10 cellular contexts compared by ENCODE assay signal in the genomic region with DNA sequence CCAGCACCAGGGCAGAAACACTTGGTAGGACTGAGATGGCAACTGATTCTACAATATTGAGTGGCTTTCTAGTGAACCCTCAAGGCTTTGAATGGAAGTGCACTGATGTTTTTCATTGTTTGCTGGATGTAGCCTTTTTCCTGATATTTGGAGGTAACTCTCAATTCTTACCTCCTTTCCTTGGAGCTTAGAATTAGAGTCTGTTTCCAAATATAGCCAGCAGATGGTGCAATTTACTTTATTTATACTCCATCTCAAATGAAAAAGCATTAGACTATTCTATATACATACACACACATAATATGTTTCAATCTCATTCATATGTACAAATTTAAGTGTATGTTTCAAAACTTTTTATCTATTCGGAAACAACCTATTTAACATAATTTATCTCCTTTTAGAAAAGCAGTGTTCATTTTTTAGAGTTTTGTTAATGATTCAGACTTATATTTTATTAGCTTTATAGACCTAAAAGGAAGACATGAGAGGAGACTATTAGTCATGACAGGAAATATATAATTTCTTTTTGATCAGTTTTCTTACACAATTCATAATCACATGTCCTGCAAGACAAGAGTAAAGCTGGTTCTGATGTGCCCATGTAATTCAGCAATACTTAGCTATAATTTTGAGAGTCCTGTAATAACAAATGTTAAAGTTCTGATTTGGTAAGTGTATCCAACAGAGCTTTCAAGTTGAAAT.
DNase-seq lines count a peak whose midpoint lies in the region.
"Had no signal": no experiment of that assay in that cellular context is flagged by ENCODE, and none has a peak within 500 bp of the region (broad histone marks: within the 10 kb centered on the region; RNA-seq: fewer than 3 reads in every experiment).

No MANE protein-coding gene starts in this region.

- intact Hi-C loops in activated T-helper 2 cell treated with anti-CD3 and anti-CD28 coated beads, Interferon-gamma antibody, Interleukin-2, Interleukin-4, amounts not matched to agents 10 μg/mL and 5 μg/mL and 100 μg/mL, durations not matched to agents 14 hours and 24 hours and 36 hours (cut with micrococcal nuclease), result no loop called here

- H3K36me3 Mint-ChIP-seq in activated T-helper 2 cell treated with anti-CD3 and anti-CD28 coated beads, Interferon-gamma antibody, Interleukin-2, Interleukin-4, amounts not matched to agents 10 μg/mL and 5 μg/mL and 100 μg/mL, durations not matched to agents 14 hours and 24 hours and 36 hours (ENCODE audit: low read depth), result no peaks in the 10 kb centered on the region
- no peaks in the 10 kb centered on the region for H3K36me3 Mint-ChIP-seq in activated CD4-positive, alpha-beta T cell treated with anti-CD3 and anti-CD28 coated beads, Interleukin-2, amount 10 ng/mL, durations not matched to agents 7 days and 5 days (ENCODE audit: low read depth)
- H3K36me3 Mint-ChIP-seq: naive B cell had no signal

- no peaks in the 10 kb centered on the region for H3K9me3 Mint-ChIP-seq in activated T-helper 2 cell treated with anti-CD3 and anti-CD28 coated beads, Interferon-gamma antibody, Interleukin-2, Interleukin-4, amounts not matched to agents 10 μg/mL and 5 μg/mL and 100 μg/mL, durations not matched to agents 14 hours and 24 hours and 36 hours
- H3K9me3 Mint-ChIP-seq in activated CD4-positive, alpha-beta T cell treated with anti-CD3 and anti-CD28 coated beads, Interleukin-2, amount 10 ng/mL, durations not matched to agents 7 days and 5 days, result no peaks in the 10 kb centered on the region
- H3K9me3 Mint-ChIP-seq: naive B cell had no signal

- no peak overlapping the region for H2BK120ac ChIP-seq in mesenchymal stem cell (ENCODE audit: low read depth, low read length)

- no peak overlapping the region for H3K18ac ChIP-seq in mesenchymal stem cell (ENCODE audit: low read depth in 1 of 2, low read length in 2 of 2)

- H3K4me3 ChIP-seq in H7 (ENCODE audit: insufficient read depth, low read depth, low read length) (no peak overlapping the region), mesenchymal stem cell (ENCODE audit: insufficient read depth in 1 of 2, low read depth in 1 of 2, low read length in 2 of 2) (no peak overlapping the region)
- H3K4me3 ChIP-seq: SJCRH30 had no signal

- no peak overlapping the region for H3K23ac ChIP-seq in mesenchymal stem cell (ENCODE audit: low read length in 2 of 2)

- no peak overlapping the region for H3K14ac ChIP-seq in mesenchymal stem cell (ENCODE audit: low read length in 2 of 2)

- H2BK5ac ChIP-seq in mesenchymal stem cell (ENCODE audit: low read depth, low read length, poor library complexity, severe bottlenecking), result no peak overlapping the region

- H3K9me3 ChIP-seq in mesenchymal stem cell (ENCODE audit: control insufficient read depth, low read length), result no peaks in the 10 kb centered on the region
- H3K9me3 ChIP-seq: SJCRH30 had no signal

- H3K4me1 ChIP-seq in mesenchymal stem cell (ENCODE audit: control insufficient read depth, insufficient read depth, low read depth, low read length), result no peaks in the 10 kb centered on the region

- POLR2A ChIA-PET in activated CD4-positive, alpha-beta T cell treated with anti-CD3 and anti-CD28 coated beads, Interleukin-2, amount 10 ng/mL, durations not matched to agents 7 days and 5 days (lab: Charles Lee), result no interaction called here

- peak; percentile 67 for DNase-seq in ELR (ENCODE audit: low read depth)
- peak; percentile 19 for DNase-seq in H7
- peak; percentile 33 for DNase-seq in NCI-H2196 treated with DMSO at 0.1 percent for 48 hours (lab: John Stamatoyannopoulos, UW; ENCODE audit: unreplicated experiment)
- DNase-seq in cerebellar cortex (ENCODE audit: low spot score), result peak; percentile 68
- DNase-seq in mesenchymal stem cell, result peak; percentile 44
- DNase-seq in activated T-helper 2 cell treated with anti-CD3 and anti-CD28 coated beads, Interferon-gamma antibody, Interleukin-2, Interleukin-4, amounts not matched to agents 10 μg/mL and 5 μg/mL and 100 μg/mL, durations not matched to agents 14 hours and 24 hours and 36 hours (ENCODE audit: low spot score), result no peak
- no peak for DNase-seq in HPDE6-E6E7 (ENCODE audit: extremely low spot score)
- no peak for DNase-seq in activated CD4-positive, alpha-beta T cell treated with anti-CD3 and anti-CD28 coated beads, Interleukin-2, amount 10 ng/mL, durations not matched to agents 7 days and 5 days
- DNase-seq: naive B cell had no signal

- peaks cover 3% of the 10 kb centered on the region for H3K27me3 Mint-ChIP-seq in activated T-helper 2 cell treated with anti-CD3 and anti-CD28 coated beads, Interferon-gamma antibody, Interleukin-2, Interleukin-4, amounts not matched to agents 10 μg/mL and 5 μg/mL and 100 μg/mL, durations not matched to agents 14 hours and 24 hours and 36 hours (ENCODE audit: low read depth)
- H3K27me3 Mint-ChIP-seq in activated CD4-positive, alpha-beta T cell treated with anti-CD3 and anti-CD28 coated beads, Interleukin-2, amount 10 ng/mL, durations not matched to agents 7 days and 5 days, result no peaks in the 10 kb centered on the region
- H3K27me3 Mint-ChIP-seq: naive B cell had no signal

- H3K4me1 Mint-ChIP-seq in activated T-helper 2 cell treated with anti-CD3 and anti-CD28 coated beads, Interferon-gamma antibody, Interleukin-2, Interleukin-4, amounts not matched to agents 10 μg/mL and 5 μg/mL and 100 μg/mL, durations not matched to agents 14 hours and 24 hours and 36 hours (ENCODE audit: low read depth), result no peaks in the 10 kb centered on the region
- no peaks in the 10 kb centered on the region for H3K4me1 Mint-ChIP-seq in activated CD4-positive, alpha-beta T cell treated with anti-CD3 and anti-CD28 coated beads, Interleukin-2, amount 10 ng/mL, durations not matched to agents 7 days and 5 days
- H3K4me1 Mint-ChIP-seq: naive B cell had no signal

- H2AK5ac ChIP-seq in mesenchymal stem cell (ENCODE audit: low read length, severe bottlenecking), result no peak overlapping the region

- H3K27ac Mint-ChIP-seq in activated T-helper 2 cell treated with anti-CD3 and anti-CD28 coated beads, Interferon-gamma antibody, Interleukin-2, Interleukin-4, amounts not matched to agents 10 μg/mL and 5 μg/mL and 100 μg/mL, durations not matched to agents 14 hours and 24 hours and 36 hours, result no peak overlapping the region
- H3K27ac Mint-ChIP-seq in activated CD4-positive, alpha-beta T cell treated with anti-CD3 and anti-CD28 coated beads, Interleukin-2, amount 10 ng/mL, durations not matched to agents 7 days and 5 days, result no peak overlapping the region
- H3K27ac Mint-ChIP-seq: naive B cell had no signal

- H2BK15ac ChIP-seq in mesenchymal stem cell (ENCODE audit: low read depth, poor library complexity, severe bottlenecking), result no peak overlapping the region

- no peak overlapping the region for H4K91ac ChIP-seq in mesenchymal stem cell (ENCODE audit: low read length)

- peak overlapping the region; percentile 22 for H3K9ac ChIP-seq in mesenchymal stem cell (ENCODE audit: low read length)

- no peaks in the 10 kb centered on the region for H3K79me1 ChIP-seq in mesenchymal stem cell (replicated peaks; ENCODE audit: low read length, poor library complexity, severe bottlenecking)

- no peak overlapping the region for H3K27ac ChIP-seq in mesenchymal stem cell (ENCODE audit: low read length, poor library complexity, severe bottlenecking)
- H3K27ac ChIP-seq: SJCRH30 had no signal

- no peak overlapping the region for H3K4ac ChIP-seq in mesenchymal stem cell (ENCODE audit: low read depth in 1 of 2, low read length in 2 of 2)

- no peak overlapping the region for H2BK12ac ChIP-seq in mesenchymal stem cell (ENCODE audit: low read length in 2 of 2)

- H4K8ac ChIP-seq in mesenchymal stem cell (ENCODE audit: low read length), result no peak overlapping the region

- no peak overlapping the region for H3K4me3 Mint-ChIP-seq in activated T-helper 2 cell treated with anti-CD3 and anti-CD28 coated beads, Interferon-gamma antibody, Interleukin-2, Interleukin-4, amounts not matched to agents 10 μg/mL and 5 μg/mL and 100 μg/mL, durations not matched to agents 14 hours and 24 hours and 36 hours (ENCODE audit: low read depth)
- H3K4me3 Mint-ChIP-seq in activated CD4-positive, alpha-beta T cell treated with anti-CD3 and anti-CD28 coated beads, Interleukin-2, amount 10 ng/mL, durations not matched to agents 7 days and 5 days, result no peak overlapping the region
- H3K4me3 Mint-ChIP-seq: naive B cell had no signal

- CTCF ChIA-PET in activated CD4-positive, alpha-beta T cell treated with anti-CD3 and anti-CD28 coated beads, Interleukin-2, amount 10 ng/mL, durations not matched to agents 7 days and 5 days (lab: Charles Lee), result interaction anchor here (0.6 to 1.4 kb wide), 3 partner anchors 11 to 223 kb away, joined by 3 to 4 read pairs (median 4); no protein-coding TSS in a partner anchor

- no peak overlapping the region for H3K4me2 ChIP-seq in mesenchymal stem cell (ENCODE audit: low read length, poor library complexity, severe bottlenecking)

- no peak overlapping the region for H2AFZ ChIP-seq in mesenchymal stem cell (ENCODE audit: low read depth, low read length)

- no peaks in the 10 kb centered on the region for H3K27me3 ChIP-seq in H7 (ENCODE audit: control insufficient read depth, insufficient read depth, low read length)
- no peaks in the 10 kb centered on the region for H3K27me3 ChIP-seq in mesenchymal stem cell (ENCODE audit: control insufficient read depth in 1 of 2, insufficient read depth in 1 of 2, low read length in 2 of 2)
- H3K27me3 ChIP-seq: SJCRH30 had no signal

- no CpG with 5 or more reads among the region's 1 CpG for WGBS in mesenchymal stem cell

- H3K36me3 ChIP-seq in H7 (replicated peaks; ENCODE audit: control insufficient read depth, insufficient read depth, low read length) (no peaks in the 10 kb centered on the region), mesenchymal stem cell (ENCODE audit: control insufficient read depth in 1 of 2, insufficient read depth in 2 of 2, low read depth in 1 of 2, low read length in 2 of 2) (no peaks in the 10 kb centered on the region)
- H3K36me3 ChIP-seq: SJCRH30 had no signal

Comparison
In these comparisons a context has a peak if more than half of its experiments do, and no peak if none do; other contexts are left out.
1. DNase-seq: peak in ELR (single experiment), H7 (single experiment), NCI-H2196 treated with DMSO at 0.1 percent for 48 hours (single experiment), cerebellar cortex (single experiment) and mesenchymal stem cell (single experiment); none in activated T-helper 2 cell treated with anti-CD3 and anti-CD28 coated beads, Interferon-gamma antibody, Interleukin-2, Interleukin-4, amounts not matched to agents 10 μg/mL and 5 μg/mL and 100 μg/mL, durations not matched to agents 14 hours and 24 hours and 36 hours (single experiment), HPDE6-E6E7 (single experiment) and activated CD4-positive, alpha-beta T cell treated with anti-CD3 and anti-CD28 coated beads, Interleukin-2, amount 10 ng/mL, durations not matched to agents 7 days and 5 days (single experiment).